ENCODE assay signal across 8 cellular contexts in genomic region chr5:65035212-65036206, GRCh38.
DNase-seq lines count a peak whose midpoint lies in the region; ATAC-seq and TF ChIP-seq lines count a peak whose summit lies in the region.

No MANE protein-coding gene starts in this region.

- H3K4me3 ChIP-seq in kidney epithelial cell (ENCODE audit: low read depth, low read length) = peak overlapping the region; percentile 61

- peak; percentile 74 for ATAC-seq in GM18861 (IDR thresholded peaks at IDR 0.05; ENCODE audit: unreplicated experiment)
- peak; percentile 79 for ATAC-seq in HG03095 (IDR thresholded peaks at IDR 0.05; ENCODE audit: unreplicated experiment)

- peak; percentile 93 for DNase-seq in A172 (ENCODE audit: low spot score)
- peak; percentile 66 for DNase-seq in NCI-H345 treated with DMSO at 0.1 percent for 48 hours (lab: John Stamatoyannopoulos, UW; ENCODE audit: unreplicated experiment)
- DNase-seq in activated CD4-positive, alpha-beta T cell treated with anti-CD3 and anti-CD28 coated beads for 1 hour = peak; percentile 70
- DNase-seq in cerebellum (ENCODE audit: low spot score) = peak; percentile 90
- DNase-seq in kidney epithelial cell (ENCODE audit: low read depth) = peak; percentile 55
- peak; percentile 86 for DNase-seq in stimulated activated CD4-positive, alpha-beta T cell treated with anti-CD3 and anti-CD28 coated beads, Interleukin-15, amount 100 ng/mL, for 24 hours

- no peaks in the 10 kb centered on the region for H3K27me3 ChIP-seq in kidney epithelial cell (ENCODE audit: control insufficient read depth, insufficient read depth, low read length)

- TF ChIP-seq CTCF in kidney epithelial cell (IDR thresholded peaks at IDR 0.05; ENCODE audit: insufficient read depth, low read length, poor library complexity, severe bottlenecking) = no peak

- H3K36me3 ChIP-seq in kidney epithelial cell (ENCODE audit: control insufficient read depth, insufficient read depth, low read length) = no peaks in the 10 kb centered on the region

Comparison
In these comparisons a context has a peak if more than half of its experiments do, and no peak if none do; other contexts are left out.
1. Peak in every context shown above with its lines: DNase-seq, ATAC-seq and H3K4me3 ChIP-seq.